In genomic region chr7:100515072-100515532, GRCh38 we compare ENCODE assay signal across 7 cellular contexts. TPM values are rescaled to one million over a fixed set of nuclear protein-coding genes. Genes with fewer than 3 reads are reported as not detected.
A peak's percentile ranks its signal among the peaks of the same experiment; 100 is the strongest.
DNase-seq lines count a peak whose midpoint lies in the region; FAIRE-seq and TF ChIP-seq lines count a peak whose summit lies in the region.
"Had no signal": no experiment of that assay in that cellular context is flagged by ENCODE, and none has a peak within 500 bp of the region (broad histone marks: within the 10 kb centered on the region; RNA-seq: fewer than 3 reads in every experiment).

No MANE protein-coding gene starts in this region.

- no peaks in the 10 kb centered on the region for H3K79me2 ChIP-seq in astrocyte (ENCODE audit: insufficient read depth, low read length)

- H3K36me3 Mint-ChIP-seq in astrocyte (ENCODE audit: low read depth, unreplicated experiment): no peaks in the 10 kb centered on the region
- no peaks in the 10 kb centered on the region for H3K36me3 Mint-ChIP-seq in nephron (ENCODE audit: low read depth)

- H3K9ac ChIP-seq in astrocyte (ENCODE audit: low read length): no peak overlapping the region

- no peaks in the 10 kb centered on the region for H3K9me3 Mint-ChIP-seq in astrocyte (ENCODE audit: unreplicated experiment)
- no peaks in the 10 kb centered on the region for H3K9me3 Mint-ChIP-seq in nephron

- no peaks in the 10 kb centered on the region for H3K9me3 ChIP-seq in astrocyte (ENCODE audit: insufficient read depth, low read depth, low read length)

- DNase-seq in H4 (ENCODE audit: low spot score): peak; percentile 47
- peak; percentile 47 for DNase-seq in astrocyte (ENCODE audit: low read depth)
- DNase-seq in NCI-H526 treated with DMSO at 0.1 percent for 48 hours (lab: John Stamatoyannopoulos, UW): no peak
- no peak for DNase-seq in activated gamma-delta T cell (lab: John Stamatoyannopoulos, UW)
- no peak for DNase-seq in KBM-7
- DNase-seq: Karpas-422 had no signal

- H3K4me1 Mint-ChIP-seq in astrocyte (ENCODE audit: low read depth, unreplicated experiment) (peaks cover 9% of the 10 kb centered on the region), nephron (peaks cover 12% of the 10 kb centered on the region)

- no peak overlapping the region for H3K27ac ChIP-seq in astrocyte (ENCODE audit: low read depth, low read length)

- H3K4me2 ChIP-seq in astrocyte (ENCODE audit: low read length): peak overlapping the region; percentile 15

- H2AFZ ChIP-seq in astrocyte (ENCODE audit: low read depth, low read length): no peak overlapping the region

- no peaks in the 10 kb centered on the region for H4K20me1 ChIP-seq in astrocyte (ENCODE audit: insufficient read depth, low read length)

- TF ChIP-seq CTCF in astrocyte (IDR thresholded peaks at IDR 0.05; ENCODE audit: insufficient read depth, low read depth, low read length) (no peak), nephron (IDR thresholded peaks at IDR 0.05; ENCODE audit: unreplicated experiment in 3 of 3) (no peak)

- no peak for FAIRE-seq in astrocyte (lab: Jason Lieb, UNC)

- peaks cover 14% of the 10 kb centered on the region for H3K4me1 ChIP-seq in astrocyte (ENCODE audit: insufficient read depth, low read length)

- H3K4me3 Mint-ChIP-seq in astrocyte (ENCODE audit: unreplicated experiment) (no peak overlapping the region), nephron (no peak overlapping the region)

- peaks cover 6% of the 10 kb centered on the region for H3K27me3 Mint-ChIP-seq in astrocyte (ENCODE audit: low read depth, unreplicated experiment)
- H3K27me3 Mint-ChIP-seq in nephron (ENCODE audit: low read depth): no peaks in the 10 kb centered on the region

- H3K27ac Mint-ChIP-seq in astrocyte (ENCODE audit: unreplicated experiment) (no peak overlapping the region), nephron (peak overlapping the region in 2 of 3 experiments; percentile 59 to 63)

- in situ Hi-C loops in KBM-7 (cut with MboI; ENCODE audit: low pct_unique_long_range_greater_than_20kb, low sequenced_read_pairs): no loop called here

- H3K36me3 ChIP-seq in astrocyte (ENCODE audit: insufficient read depth, low read length): no peaks in the 10 kb centered on the region

- no peak overlapping the region for H3K4me3 ChIP-seq in astrocyte (ENCODE audit: insufficient read depth, low read depth, low read length)

- peaks cover 7% of the 10 kb centered on the region for H3K27me3 ChIP-seq in astrocyte (ENCODE audit: insufficient read depth, low read length)

RNA-seq across cellular contexts. Expression of gene AGFG2, which starts 23.9 kb away (rescaled TPM):
- total RNA-seq in H4 (2014; rRNA removed; shearing (Covaris generic)): 4.9 and 7.6 TPM in 2 replicates
- total RNA-seq in astrocyte: 6.2 and 7.1 TPM in 2 replicates

RNA-seq across cellular contexts. Expression of gene NYAP1, which starts 31.4 kb away (rescaled TPM):
- total RNA-seq in H4 (2014; rRNA removed; shearing (Covaris generic)): not detected in 2 replicates
- total RNA-seq in astrocyte: 2.5 and 2.6 TPM in 2 replicates

RNA-seq across cellular contexts. Expression of gene TSC22D4, which starts 36.1 kb away (rescaled TPM):
- 19.4 and 28.2 TPM in 2 replicates for total RNA-seq in H4 (2014; rRNA removed; shearing (Covaris generic))
- 52.9 and 53.4 TPM in 2 replicates for total RNA-seq in astrocyte

RNA-seq across cellular contexts. Expression of gene SPACDR, which starts 51.0 kb away (rescaled TPM):
- 0.84 and 1.0 TPM in 2 replicates for total RNA-seq in H4 (2014; rRNA removed; shearing (Covaris generic))
- total RNA-seq in astrocyte: 2.5 and 2.6 TPM in 2 replicates

RNA-seq across cellular contexts. Expression of gene SAP25, which starts 58.6 kb away (rescaled TPM):
- total RNA-seq in H4 (2014; rRNA removed; shearing (Covaris generic)): not detected in 2 replicates
- total RNA-seq in astrocyte: 1.4 and 1.9 TPM in 2 replicates

Comparison
In these comparisons a context has a peak if more than half of its experiments do, and no peak if none do; other contexts are left out.
1. DNase-seq: peak in H4 (single experiment) and astrocyte (single experiment); none in NCI-H526 treated with DMSO at 0.1 percent for 48 hours (single experiment), activated gamma-delta T cell (single experiment) and KBM-7 (single experiment).